Comparison of ENCODE assay signal across 8 cellular contexts in genomic region chr2:16664809-16665745, GRCh38. TPM values are rescaled to one million over a fixed set of nuclear protein-coding genes. Genes with fewer than 3 reads are reported as not detected.
A peak's percentile ranks its signal among the peaks of the same experiment; 100 is the strongest.
DNase-seq lines count a peak whose midpoint lies in the region; TF ChIP-seq lines count a peak whose summit lies in the region.

No MANE protein-coding gene starts in this region.

- no TSS peak for BruUV-seq in OCI-LY7 (replicated peaks; lab: Mats Ljungman, UMichigan)

- peak overlapping the region; percentile 83 for H3K4me2 ChIP-seq in OCI-LY7 (ENCODE audit: low read length)

- H3K27ac ChIP-seq in OCI-LY7 (ENCODE audit: low read depth, low read length, poor library complexity, severe bottlenecking), result peak overlapping the region; percentile 15
- peak overlapping the region; percentile 64 to 81 (median 74) for H3K27ac ChIP-seq in esophagus muscularis mucosa (replicated peaks in 1 of 4)

- H3K4me1 ChIP-seq in OCI-LY7 (ENCODE audit: insufficient read depth, low read length, poor library complexity, severe bottlenecking), result peaks cover 66% of the 10 kb centered on the region
- peaks cover 28 to 65% (median 59%) of the 10 kb centered on the region in 4 donors for H3K4me1 ChIP-seq in esophagus muscularis mucosa

- peaks cover 24% of the 10 kb centered on the region for H3K4me1 Mint-ChIP-seq in activated CD4-positive, alpha-beta T cell treated with anti-CD3 and anti-CD28 coated beads, Interleukin-2, amount 10 ng/mL, durations not matched to agents 24 days and 14 days
- H3K4me1 Mint-ChIP-seq in progenitor cell of endocrine pancreas (ENCODE audit: low read depth), result peaks cover 11% of the 10 kb centered on the region

- no peaks in the 10 kb centered on the region for H3K9me3 ChIP-seq in OCI-LY7 (ENCODE audit: low read length)
- H3K9me3 ChIP-seq in esophagus muscularis mucosa, result no peaks in the 10 kb centered on the region

- DNase-seq in activated CD4-positive, alpha-beta T cell treated with anti-CD3 and anti-CD28 coated beads, Interleukin-2, amount 10 ng/mL, durations not matched to agents 24 days and 14 days, result no peak
- no peak for DNase-seq in activated CD4-positive, alpha-beta T cell treated with anti-CD3 and anti-CD28 coated beads, Interleukin-2, amount 50 U/mL, for 1 hour
- DNase-seq in OCI-LY7 (ENCODE audit: low spot score) (no peak), esophagus muscularis mucosa (ENCODE audit: extremely low spot score) (peak; percentile 90), progenitor cell of endocrine pancreas (ENCODE audit: low spot score, unreplicated experiment) (no peak), NCI-H446 treated with DMSO at 0.1 percent for 48 hours (lab: John Stamatoyannopoulos, UW) (no peak), NCI-H1048 (lab: John Stamatoyannopoulos, UW) (no peak), NCI-H774 (lab: John Stamatoyannopoulos, UW) (no peak)

- WGBS in esophagus muscularis mucosa, result 4% methylated on average over 24 of the region's 33 CpGs

- no peak for TF ChIP-seq CTCF in OCI-LY7 (conservative IDR thresholded peaks at IDR 0.05; ENCODE audit: low read length)
- no peak for TF ChIP-seq CTCF in esophagus muscularis mucosa (IDR thresholded peaks at IDR 0.05)
- TF ChIP-seq CTCF in progenitor cell of endocrine pancreas (IDR thresholded peaks at IDR 0.05; ENCODE audit: unreplicated experiment), result no peak

- no peaks in the 10 kb centered on the region for H3K27me3 ChIP-seq in esophagus muscularis mucosa

- no peak overlapping the region for H2AFZ ChIP-seq in OCI-LY7 (ENCODE audit: low read length)

- POLR2A ChIA-PET in OCI-LY7 (lab: Charles Lee), result interaction anchor here (0.6 to 17.9 kb wide), 4 partner anchors 10 to 610 kb away, joined by 4 to 414 read pairs (median 38); no protein-coding TSS in a partner anchor

- no peak for TF ChIP-seq POLR2A in esophagus muscularis mucosa (IDR thresholded peaks at IDR 0.05; ENCODE audit: low read depth)

- H3K36me3 Mint-ChIP-seq in activated CD4-positive, alpha-beta T cell treated with anti-CD3 and anti-CD28 coated beads, Interleukin-2, amount 10 ng/mL, durations not matched to agents 24 days and 14 days (ENCODE audit: low read depth), result no peaks in the 10 kb centered on the region
- no peaks in the 10 kb centered on the region for H3K36me3 Mint-ChIP-seq in progenitor cell of endocrine pancreas (ENCODE audit: insufficient read depth)

- H3K27ac Mint-ChIP-seq in activated CD4-positive, alpha-beta T cell treated with anti-CD3 and anti-CD28 coated beads, Interleukin-2, amount 10 ng/mL, durations not matched to agents 24 days and 14 days, result peak overlapping the region; percentile 30
- peak overlapping the region; percentile 33 for H3K27ac Mint-ChIP-seq in progenitor cell of endocrine pancreas

- no peaks in the 10 kb centered on the region for H3K9me3 Mint-ChIP-seq in activated CD4-positive, alpha-beta T cell treated with anti-CD3 and anti-CD28 coated beads, Interleukin-2, amount 10 ng/mL, durations not matched to agents 24 days and 14 days
- H3K9me3 Mint-ChIP-seq in progenitor cell of endocrine pancreas (ENCODE audit: low read depth), result no peaks in the 10 kb centered on the region

- TF ChIP-seq EP300 in esophagus muscularis mucosa (IDR thresholded peaks at IDR 0.05), result no peak

- no peaks in the 10 kb centered on the region for H4K20me1 ChIP-seq in OCI-LY7 (ENCODE audit: insufficient read depth, low read length)

- intact Hi-C loops in activated CD4-positive, alpha-beta T cell treated with anti-CD3 and anti-CD28 coated beads, Interleukin-2, amount 10 ng/mL, durations not matched to agents 24 days and 14 days (cut with micrococcal nuclease), result loop anchor here (5.0 kb wide), 1 partner anchor 43 kb away; no protein-coding TSS in a partner anchor
- intact Hi-C loops in OCI-LY7 (cut with micrococcal nuclease; ENCODE audit: unreplicated experiment) (no loop called here), esophagus muscularis mucosa (cut with DNase I) (no loop called here)

- peaks cover 34% of the 10 kb centered on the region for H3K27me3 Mint-ChIP-seq in activated CD4-positive, alpha-beta T cell treated with anti-CD3 and anti-CD28 coated beads, Interleukin-2, amount 10 ng/mL, durations not matched to agents 24 days and 14 days
- peaks cover 73% of the 10 kb centered on the region for H3K27me3 Mint-ChIP-seq in progenitor cell of endocrine pancreas

- CTCF ChIA-PET in OCI-LY7 (lab: Charles Lee; ENCODE audit: unreplicated experiment), result interaction anchor here (0.6 to 2.8 kb wide), 3 partner anchors 10 to 94 kb away, joined by 3 to 7 read pairs (median 3); no protein-coding TSS in a partner anchor

- H3K79me2 ChIP-seq in OCI-LY7 (ENCODE audit: insufficient read depth, low read depth, low read length), result peaks cover 6% of the 10 kb centered on the region; the same call in 1 of the 2 replicates

- H3K36me3 ChIP-seq in OCI-LY7 (ENCODE audit: insufficient read depth, low read length), result no peaks in the 10 kb centered on the region
- no peaks in the 10 kb centered on the region for H3K36me3 ChIP-seq in esophagus muscularis mucosa

- H3K4me3 Mint-ChIP-seq in activated CD4-positive, alpha-beta T cell treated with anti-CD3 and anti-CD28 coated beads, Interleukin-2, amount 10 ng/mL, durations not matched to agents 24 days and 14 days, result peak overlapping the region; percentile 77
- peak overlapping the region; percentile 71 for H3K4me3 Mint-ChIP-seq in progenitor cell of endocrine pancreas (ENCODE audit: low read depth)

- peak overlapping the region; percentile 78 for H3K4me3 ChIP-seq in OCI-LY7 (ENCODE audit: low read depth, low read length, poor library complexity, severe bottlenecking)
- H3K4me3 ChIP-seq in esophagus muscularis mucosa, result peak overlapping the region; percentile 71 to 88 (median 76)

- H3K9me2 ChIP-seq in OCI-LY7 (ENCODE audit: insufficient read depth, low read length), result no peaks in the 10 kb centered on the region

RNA-seq across cellular contexts. Expression of gene CYRIA, which starts 0.6 kb away (rescaled TPM):
- 1.7 and 1.8 TPM in 2 replicates for total RNA-seq in activated CD4-positive, alpha-beta T cell treated with anti-CD3 and anti-CD28 coated beads, Interleukin-2, amount 10 ng/mL, durations not matched to agents 24 days and 14 days
- 2.6 and 5.0 TPM in 2 replicates for total RNA-seq in OCI-LY7 (2014; rRNA removed; shearing (Covaris generic))
- 11.7 and 13.4 TPM in 2 replicates for total RNA-seq in OCI-LY7 (2022)
- total RNA-seq in esophagus muscularis mucosa, result 10 to 100 TPM; 10.3 to 13.3 (median 11.2) TPM
- 0.91 and 2.0 TPM in 2 replicates for total RNA-seq in progenitor cell of endocrine pancreas
